1 cellular context compared by ENCODE assay signal in the genomic region with DNA sequence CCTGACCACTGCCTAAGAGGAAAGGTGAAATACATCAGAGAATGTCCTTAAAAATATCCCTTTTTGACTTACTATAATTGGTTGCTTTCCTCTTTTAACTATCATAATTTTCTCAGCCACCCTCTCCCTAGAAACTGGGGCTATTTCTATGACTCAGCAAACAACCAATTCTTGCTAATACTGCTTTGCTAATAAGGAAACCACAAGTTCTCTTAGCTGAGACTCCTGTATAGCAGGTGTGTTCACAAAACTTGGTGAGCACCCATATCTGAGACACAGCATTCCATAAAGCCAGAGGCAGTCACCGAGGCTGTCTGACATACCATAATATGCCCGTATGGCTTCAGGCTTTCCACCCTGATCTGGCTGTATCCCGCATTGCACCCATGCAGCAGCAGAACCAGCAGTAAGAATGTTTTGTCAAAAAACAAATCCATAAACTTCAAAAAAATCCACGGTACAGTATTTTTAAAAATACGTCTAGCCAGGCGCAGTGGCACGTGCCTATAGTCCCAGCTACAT.
TF ChIP-seq lines count a peak whose summit lies in the region.

No MANE protein-coding gene starts in this region.

TF ChIP-seq in K562, 482 proteins besides CTCF, POLR2A, EP300 and RAD21 (continued from another document):
- TF ChIP-seq, protein P1, sequence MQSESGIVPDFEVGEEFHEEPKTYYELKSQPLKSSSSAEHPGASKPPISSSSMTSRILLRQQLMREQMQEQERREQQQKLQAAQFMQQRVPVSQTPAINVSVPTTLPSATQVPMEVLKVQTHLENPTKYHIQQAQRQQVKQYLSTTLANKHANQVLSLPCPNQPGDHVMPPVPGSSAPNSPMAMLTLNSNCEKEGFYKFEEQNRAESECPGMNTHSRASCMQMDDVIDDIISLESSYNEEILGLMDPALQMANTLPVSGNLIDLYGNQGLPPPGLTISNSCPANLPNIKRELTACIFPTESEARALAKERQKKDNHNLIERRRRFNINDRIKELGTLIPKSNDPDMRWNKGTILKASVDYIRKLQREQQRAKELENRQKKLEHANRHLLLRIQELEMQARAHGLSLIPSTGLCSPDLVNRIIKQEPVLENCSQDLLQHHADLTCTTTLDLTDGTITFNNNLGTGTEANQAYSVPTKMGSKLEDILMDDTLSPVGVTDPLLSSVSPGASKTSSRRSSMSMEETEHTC (IDR thresholded peaks at IDR 0.05): no peak
